8 cellular contexts compared by ENCODE assay signal in the genomic region with DNA sequence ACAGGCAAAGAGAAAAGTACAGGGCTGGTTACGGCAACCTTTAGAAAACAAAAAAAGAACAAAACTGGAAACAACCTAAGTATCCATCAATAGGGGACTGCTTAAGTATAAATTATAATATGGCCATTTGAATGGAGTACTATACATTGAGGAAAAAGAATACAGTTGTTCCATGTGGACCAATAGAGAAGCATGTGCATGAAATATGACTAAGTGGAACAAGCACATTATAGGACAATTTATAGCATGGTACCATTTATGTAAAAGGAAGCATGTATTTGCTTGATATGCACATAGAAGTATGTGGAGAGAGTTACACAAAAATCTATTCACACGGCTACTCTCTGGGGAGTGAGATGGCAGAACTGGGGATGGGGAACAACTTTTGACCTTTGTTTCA.
"Had no signal": no experiment of that assay in that cellular context is flagged by ENCODE, and none has a peak within 500 bp of the region (broad histone marks: within the 10 kb centered on the region; RNA-seq: fewer than 3 reads in every experiment).

No MANE protein-coding gene starts in this region.

- ATAC-seq: GM12878 had no signal

- DNase-seq: GDM1, GF-D8 had no signal

- H3K4me3 ChIP-seq: GM12878 had no signal

- FAIRE-seq: G401.6, GM12878, GM12891, GM12892, GM18507, GM19239 had no signal
